18 cellular contexts compared by ENCODE assay signal in genomic region chr14:34262511-34262910, GRCh38.
"Had no signal": no experiment of that assay in that cellular context is flagged by ENCODE, and none has a peak within 500 bp of the region (broad histone marks: within the 10 kb centered on the region; RNA-seq: fewer than 3 reads in every experiment).

No MANE protein-coding gene starts in this region.

- H3K27ac Mint-ChIP-seq: activated naive CD8-positive, alpha-beta T cell; activated T-cell treated with anti-CD3 and anti-CD28 coated beads, Interleukin-2, amount 50 U/mL, for 72 hours; effector memory CD8-positive, alpha-beta T cell; natural killer cell treated with Interleukin-12 subunit alpha and Interleukin-12 subunit beta and Interleukin-15 and Interleukin-18, amount 100 ng/mL, for 72 hours had no signal

- H3K9me3 Mint-ChIP-seq: activated T-cell treated with anti-CD3 and anti-CD28 coated beads, Interleukin-2, amount 50 U/mL, for 72 hours; effector memory CD8-positive, alpha-beta T cell; natural killer cell treated with Interleukin-12 subunit alpha and Interleukin-12 subunit beta and Interleukin-15 and Interleukin-18, amount 100 ng/mL, for 72 hours had no signal

- DNase-seq: activated CD4-positive, alpha-beta T cell treated with anti-CD3 and anti-CD28 coated beads for 1 hour; activated CD8-positive, alpha-beta memory T cell treated with anti-CD3 and anti-CD28 coated beads for 24 hours; activated CD8-positive, alpha-beta memory T cell treated with anti-CD3 and anti-CD28 coated beads, Interleukin-2, amount 50 U/mL, for 48 hours; activated gamma-delta T cell; activated T-cell treated with anti-CD3 and anti-CD28 coated beads, Interleukin-2, amount 50 U/mL, for 72 hours; amniotic stem cell; effector memory CD8-positive, alpha-beta T cell; esophagus squamous epithelium; left cardiac atrium; lower lobe of right lung; spleen; stimulated activated naive CD4-positive, alpha-beta T cell; T-helper 2 cell; thyroid gland had no signal

- H3K36me3 Mint-ChIP-seq: activated naive CD8-positive, alpha-beta T cell; natural killer cell treated with Interleukin-12 subunit alpha and Interleukin-12 subunit beta and Interleukin-15 and Interleukin-18, amount 100 ng/mL, for 72 hours had no signal

- ATAC-seq: activated T-cell treated with anti-CD3 and anti-CD28 coated beads, Interleukin-2, amount 50 U/mL, for 72 hours; effector memory CD8-positive, alpha-beta T cell; lower lobe of right lung; natural killer cell treated with Interleukin-12 subunit alpha and Interleukin-12 subunit beta and Interleukin-15 and Interleukin-18, amount 100 ng/mL, for 72 hours had no signal

- H3K27ac ChIP-seq: cardiac muscle cell, esophagus squamous epithelium, lower lobe of right lung, spleen, thyroid gland, VCaP had no signal

- H3K4me3 ChIP-seq: cardiac muscle cell, esophagus squamous epithelium, lower lobe of right lung, spleen, thyroid gland had no signal

- H3K9me3 ChIP-seq: esophagus squamous epithelium, lower lobe of right lung, spleen, thyroid gland had no signal

- H3K4me3 Mint-ChIP-seq: activated naive CD8-positive, alpha-beta T cell; activated T-cell treated with anti-CD3 and anti-CD28 coated beads, Interleukin-2, amount 50 U/mL, for 72 hours; effector memory CD8-positive, alpha-beta T cell; natural killer cell treated with Interleukin-12 subunit alpha and Interleukin-12 subunit beta and Interleukin-15 and Interleukin-18, amount 100 ng/mL, for 72 hours had no signal

- H3K4me1 ChIP-seq: lower lobe of right lung, spleen, thyroid gland had no signal

- H3K36me3 ChIP-seq: cardiac muscle cell, esophagus squamous epithelium, lower lobe of right lung, spleen, thyroid gland had no signal

- H3K27me3 ChIP-seq: cardiac muscle cell, esophagus squamous epithelium, thyroid gland had no signal
